Comparison of ENCODE assay signal across 28 cellular contexts in the genomic region with DNA sequence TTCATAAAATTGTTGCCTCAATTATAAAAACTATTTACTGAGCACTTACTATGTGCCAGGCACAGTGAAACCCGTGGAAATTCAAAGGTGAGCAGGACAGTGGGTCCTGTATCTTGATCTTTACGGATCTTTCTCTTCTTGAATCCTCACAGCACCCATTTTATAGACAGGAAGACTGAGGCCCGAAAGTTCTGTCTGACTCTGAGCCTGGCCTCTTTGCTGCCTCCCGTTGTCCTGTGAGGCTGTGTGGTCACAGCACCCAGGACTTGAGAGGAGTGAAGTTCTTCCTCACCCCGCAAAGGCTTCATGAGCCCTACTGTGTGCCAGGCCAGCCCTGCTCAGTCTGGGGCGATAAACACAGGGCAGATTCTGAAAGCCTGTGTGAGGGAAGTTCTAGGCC.
"Had no signal": no experiment of that assay in that cellular context is flagged by ENCODE, and none has a peak within 500 bp of the region (broad histone marks: within the 10 kb centered on the region; RNA-seq: fewer than 3 reads in every experiment).

No MANE protein-coding gene starts in this region.

- H3K4me3 Mint-ChIP-seq: naive thymus-derived CD8-positive, alpha-beta T cell; nephron; neural crest cell; stimulated activated naive B cell treated with anti-CD40 and anti-IgM and Interleukin-4, amounts not matched to agents 10 μg/mL and 1 μg/mL and 100 μg/mL, for 72 hours had no signal

- H3K9ac ChIP-seq: parathyroid adenoma had no signal

- DNase-seq: hippocampal formation; left colon; left lung; lower lobe of right lung; mammary epithelial cell; mesenchymal stem cell; naive thymus-derived CD8-positive, alpha-beta T cell; occipital lobe; psoas muscle; stimulated activated CD4-positive, alpha-beta T cell treated with anti-CD3 and anti-CD28 coated beads, Interleukin-12 subunit alpha, Interleukin-12 subunit beta, amount 100 ng/mL, for 4 hours; stimulated activated CD4-positive, alpha-beta T cell treated with anti-CD3 and anti-CD28 coated beads, Interleukin-15, amount 100 ng/mL, for 24 hours; stimulated activated CD4-positive, alpha-beta T cell treated with anti-CD3 and anti-CD28 coated beads, Interleukin-2, amount 100 ng/mL, for 24 hours; stimulated activated CD4-positive, alpha-beta T cell treated with anti-CD3 and anti-CD28 coated beads, Interleukin-4, amount 100 ng/mL, for 1 hour; stimulated activated naive B cell treated with anti-CD40 and anti-IgM and Interleukin-4, amounts not matched to agents 10 μg/mL and 1 μg/mL and 100 μg/mL, for 72 hours; stimulated activated naive CD8-positive, alpha-beta T cell treated with anti-CD3 and anti-CD28 coated beads, Interleukin-15, Interleukin-2, amounts not matched to agents 100 U/mL and 50 U/mL, for 24 hours; stomach; testis; thyroid gland; transverse colon; upper lobe of left lung had no signal

- H2AFZ ChIP-seq: parathyroid adenoma had no signal

- H3K27me3 ChIP-seq: left lung, neutrophil, stomach, testis, thyroid gland, transverse colon, upper lobe of left lung, vagina had no signal

- FAIRE-seq: keratinocyte had no signal

- H3K27ac ChIP-seq: left lung, lower lobe of right lung, neutrophil, parathyroid adenoma, psoas muscle, skin epidermis, stomach, testis, thyroid gland, transverse colon, upper lobe of left lung, vagina had no signal

- H3K27ac Mint-ChIP-seq: naive thymus-derived CD8-positive, alpha-beta T cell; nephron; stimulated activated naive B cell treated with anti-CD40 and anti-IgM and Interleukin-4, amounts not matched to agents 10 μg/mL and 1 μg/mL and 100 μg/mL, for 72 hours had no signal

- ATAC-seq: left colon; left lung; lower lobe of right lung; naive thymus-derived CD8-positive, alpha-beta T cell; psoas muscle; sciatic nerve; stimulated activated naive B cell treated with anti-CD40 and anti-IgM and Interleukin-4, amounts not matched to agents 10 μg/mL and 1 μg/mL and 100 μg/mL, for 72 hours; stimulated activated naive CD8-positive, alpha-beta T cell treated with anti-CD3 and anti-CD28 coated beads, Interleukin-15, Interleukin-2, amounts not matched to agents 100 U/mL and 50 U/mL, for 24 hours had no signal

- H3K4me1 ChIP-seq: parathyroid adenoma had no signal

- H3K4me1 Mint-ChIP-seq: naive thymus-derived CD8-positive, alpha-beta T cell; stimulated activated naive B cell treated with anti-CD40 and anti-IgM and Interleukin-4, amounts not matched to agents 10 μg/mL and 1 μg/mL and 100 μg/mL, for 72 hours had no signal

- H3K9me3 ChIP-seq: left lung, lower lobe of right lung, neutrophil, psoas muscle, stomach, testis, thyroid gland, transverse colon, upper lobe of left lung, vagina had no signal

- H3K9me3 Mint-ChIP-seq: nephron, neural crest cell had no signal

- H3K79me2 ChIP-seq: parathyroid adenoma had no signal

- H3K36me3 ChIP-seq: left lung, lower lobe of right lung, neutrophil, stomach, thyroid gland, transverse colon, upper lobe of left lung, vagina had no signal

- H3K36me3 Mint-ChIP-seq: naive thymus-derived CD8-positive, alpha-beta T cell; stimulated activated naive B cell treated with anti-CD40 and anti-IgM and Interleukin-4, amounts not matched to agents 10 μg/mL and 1 μg/mL and 100 μg/mL, for 72 hours had no signal

- H3K4me3 ChIP-seq: left lung, lower lobe of right lung, psoas muscle, skin epidermis, stomach, testis, thyroid gland, transverse colon, upper lobe of left lung, vagina had no signal
